In genomic region chr11:47162426-47162825, GRCh38 we compare ENCODE assay signal across 1 cellular context.
TF ChIP-seq lines count a peak whose summit lies in the region.

No MANE protein-coding gene starts in this region.

TF ChIP-seq in endothelial cell of umbilical vein, 7 proteins besides CTCF, POLR2A, EP300 and RAD21 (continued from another document):
- TF ChIP-seq JUN (IDR thresholded peaks at IDR 0.05; ENCODE audit: borderline replicate concordance, insufficient read depth, insufficient read length, low read depth) (no peak), MAX (IDR thresholded peaks at IDR 0.05; ENCODE audit: insufficient read depth, insufficient read length) (no peak), FOS (IDR thresholded peaks at IDR 0.05; ENCODE audit: borderline replicate concordance, insufficient read depth, low read length) (no peak)
